In genomic region chrX:5242091-5242790, GRCh38 we compare ENCODE assay signal across 17 cellular contexts.
DNase-seq lines count a peak whose midpoint lies in the region; ATAC-seq, FAIRE-seq and TF ChIP-seq lines count a peak whose summit lies in the region.
"Had no signal": no experiment of that assay in that cellular context is flagged by ENCODE, and none has a peak within 500 bp of the region (broad histone marks: within the 10 kb centered on the region; RNA-seq: fewer than 3 reads in every experiment).

No MANE protein-coding gene starts in this region.

- 0 out of 2 replicates have a peak, but pooled peaks cover 5% of the 10 kb centered on the region for H3K9me3 ChIP-seq in HUES64 (ENCODE audit: insufficient read depth, low read depth, low read length)
- H3K9me3 ChIP-seq in H1 (ENCODE audit: insufficient read depth in 2 of 2, low read depth in 1 of 2, low read length in 1 of 2) = peaks cover 7 to 9% of the 10 kb centered on the region in 2 experiments; a peak in 3 of 4 replicates

- peaks cover 30% of the 10 kb centered on the region; the same call in 2 of the 3 replicates for H3K36me3 Mint-ChIP-seq in GM23338 (ENCODE audit: low read depth)
- no peaks in the 10 kb centered on the region for H3K36me3 Mint-ChIP-seq in progenitor cell of endocrine pancreas (ENCODE audit: insufficient read depth)
- H3K36me3 Mint-ChIP-seq: CD4-positive, CD25-positive, alpha-beta regulatory T cell had no signal

- H3K4me1 ChIP-seq in GM23338 (ENCODE audit: insufficient read depth) (peaks cover 8% of the 10 kb centered on the region), HUES64 (ENCODE audit: insufficient read depth, low read length) (peaks cover 15% of the 10 kb centered on the region; the same call in 1 of the 2 replicates), H1 (replicated peaks in 1 of 4; ENCODE audit: control insufficient read depth in 3 of 4, insufficient read depth in 4 of 4, low read length in 3 of 4) (0 out of 7 replicates have a peak, but pooled peaks cover 0 to 3% (median 0%) of the 10 kb centered on the region in 4 experiments)
- H3K4me1 ChIP-seq: BLaER1 treated with 17β-estradiol and CSF1 and Interleukin-3, amounts not matched to agents 10 nM and 100 nM had no signal

- H3K36me3 ChIP-seq in GM23338 (ENCODE audit: insufficient read depth) (no peaks in the 10 kb centered on the region), HUES64 (ENCODE audit: insufficient read depth, low read length) (no peaks in the 10 kb centered on the region), H1 (ENCODE audit: control insufficient read depth in 2 of 4, insufficient read depth in 4 of 4, low read length in 3 of 4) (no peaks in the 10 kb centered on the region)
- H3K36me3 ChIP-seq: BLaER1 treated with 17β-estradiol and CSF1 and Interleukin-3, amounts not matched to agents 10 nM and 100 nM had no signal

- H3K23ac ChIP-seq in H1 (ENCODE audit: insufficient read length) = no peak overlapping the region

- H2AK5ac ChIP-seq in H1 (ENCODE audit: low read depth, low read length) = no peak overlapping the region

- H2AFZ ChIP-seq in GM23338 = no peak overlapping the region
- no peak overlapping the region for H2AFZ ChIP-seq in H1 (ENCODE audit: low read length)

- H3K56ac ChIP-seq in H1 (replicated peaks; ENCODE audit: insufficient read length, low read depth, low read length) = no peak overlapping the region

- no peaks in the 10 kb centered on the region for H3K23me2 ChIP-seq in H1 (ENCODE audit: low read depth, low read length)

- no peaks in the 10 kb centered on the region for H3F3A ChIP-seq in GM23338 (replicated peaks; ENCODE audit: low read depth)

- TF ChIP-seq CTCF in GM23338 (conservative IDR thresholded peaks at IDR 0.05; ENCODE audit: low read depth in 2 of 2) (no peak), H1 (IDR thresholded peaks at IDR 0.05; ENCODE audit: control extremely low read depth in 1 of 3, insufficient read depth in 1 of 3, low read depth in 1 of 3, low read length in 3 of 3) (no peak), progenitor cell of endocrine pancreas (IDR thresholded peaks at IDR 0.05; ENCODE audit: unreplicated experiment) (no peak)

- peak; percentile 45 for DNase-seq in GM23338 (ENCODE audit: low spot score)
- DNase-seq in H1 (ENCODE audit: low read depth in 1 of 2, low spot score in 2 of 2) = peak; percentile 1 to 40
- peak; percentile 4 for DNase-seq in iPS-NIHi11 (ENCODE audit: low spot score)
- no peak for DNase-seq in progenitor cell of endocrine pancreas (ENCODE audit: low spot score, unreplicated experiment)
- no peak for DNase-seq in activated CD8-positive, alpha-beta memory T cell treated with anti-CD3 and anti-CD28 coated beads, Interleukin-2, amount 50 U/mL, for 4 hours
- DNase-seq in retina = no peak
- DNase-seq: ACHN; CD4-positive, CD25-positive, alpha-beta regulatory T cell; DMS53; IMR-90; KBM-7 had no signal

- peaks cover 1% of the 10 kb centered on the region for H3K27me3 Mint-ChIP-seq in GM23338 (ENCODE audit: insufficient read depth, low read depth, poor library complexity)
- peaks cover 21% of the 10 kb centered on the region for H3K27me3 Mint-ChIP-seq in progenitor cell of endocrine pancreas
- H3K27me3 Mint-ChIP-seq: CD4-positive, CD25-positive, alpha-beta regulatory T cell had no signal

- H3K4ac ChIP-seq in H1 (replicated peaks; ENCODE audit: insufficient read length, low read depth, low read length) = no peak overlapping the region

- H3K27me3 ChIP-seq in GM23338 (ENCODE audit: insufficient read depth) (no peaks in the 10 kb centered on the region), HUES64 (ENCODE audit: insufficient read depth, low read length) (no peaks in the 10 kb centered on the region), H1 (replicated peaks in 1 of 4; ENCODE audit: control insufficient read depth in 3 of 4, extremely low read depth in 1 of 4, insufficient read depth in 3 of 4, low read length in 3 of 4) (no peaks in the 10 kb centered on the region)
- H3K27me3 ChIP-seq: BLaER1 treated with 17β-estradiol and CSF1 and Interleukin-3, amounts not matched to agents 10 nM and 100 nM had no signal

- H3K4me2 ChIP-seq in GM23338 = peak overlapping the region; percentile 58
- H3K4me2 ChIP-seq in H1 (ENCODE audit: insufficient read depth in 1 of 2, low read depth in 2 of 2, low read length in 2 of 2) = peak overlapping the region; percentile 59 to 68
- H3K4me2 ChIP-seq: BLaER1 treated with 17β-estradiol and CSF1 and Interleukin-3, amounts not matched to agents 10 nM and 100 nM had no signal

- no peak overlapping the region for H4K8ac ChIP-seq in H1 (ENCODE audit: extremely low read depth, insufficient read depth, low read length)

- H2BK120ac ChIP-seq in H1 (replicated peaks; ENCODE audit: low read depth, low read length) = peak overlapping the region; percentile 78

- no peaks in the 10 kb centered on the region for H4K20me1 ChIP-seq in GM23338 (replicated peaks; ENCODE audit: insufficient read depth)
- no peaks in the 10 kb centered on the region for H4K20me1 ChIP-seq in H1 (replicated peaks in 1 of 2; ENCODE audit: control insufficient read depth in 1 of 2, insufficient read depth in 2 of 2, low read length in 2 of 2)
- H4K20me1 ChIP-seq: BLaER1 treated with 17β-estradiol and CSF1 and Interleukin-3, amounts not matched to agents 10 nM and 100 nM had no signal

- FAIRE-seq in H1 (lab: Jason Lieb, UNC) = peak; percentile 96
- FAIRE-seq: GM12878, GM18507, HTR-8/SVneo had no signal

- H4K5ac ChIP-seq in H1 (ENCODE audit: insufficient read length, low read depth, low read length) = peak overlapping the region; percentile 57

- H3K14ac ChIP-seq in H1 (ENCODE audit: insufficient read length) = no peak overlapping the region

- H3K27ac Mint-ChIP-seq in GM23338 (peak overlapping the region; percentile 97), progenitor cell of endocrine pancreas (no peak overlapping the region)
- H3K27ac Mint-ChIP-seq: CD4-positive, CD25-positive, alpha-beta regulatory T cell had no signal

- H2BK12ac ChIP-seq in H1 (ENCODE audit: low read depth, low read length) = peak overlapping the region; percentile 90; the same call in 1 of the 2 replicates

- ATAC-seq in GM23338 = peak; percentile 80
- ATAC-seq in GM21529 (IDR thresholded peaks at IDR 0.05; ENCODE audit: unreplicated experiment) = no peak
- ATAC-seq: GM12878 had no signal

- no peak for TF ChIP-seq EP300 in H1 (IDR thresholded peaks at IDR 0.05; ENCODE audit: borderline replicate concordance in 1 of 2, low read depth in 2 of 2, low read length in 2 of 2)

- H3K4me3 Mint-ChIP-seq in GM23338 (peak overlapping the region; percentile 61), progenitor cell of endocrine pancreas (ENCODE audit: low read depth) (no peak overlapping the region)
- H3K4me3 Mint-ChIP-seq: CD4-positive, CD25-positive, alpha-beta regulatory T cell had no signal

- 0 out of 2 replicates have a peak overlapping the region, but pooled peaks have one; percentile 54 for H3K9ac ChIP-seq in HUES64 (ENCODE audit: low read depth, low read length)
- H3K9ac ChIP-seq in H1 (replicated peaks in 1 of 4; ENCODE audit: extremely low read depth in 1 of 4, low read depth in 3 of 4, low read length in 3 of 4) = no peak overlapping the region
- H3K9ac ChIP-seq: BLaER1 treated with 17β-estradiol and CSF1 and Interleukin-3, amounts not matched to agents 10 nM and 100 nM had no signal

- TF ChIP-seq POLR2A in H1 (IDR thresholded peaks at IDR 0.05; ENCODE audit: control extremely low read depth in 1 of 2, low read depth in 2 of 2, low read length in 2 of 2) = no peak

- H3K9me3 Mint-ChIP-seq in GM23338 (peaks cover 18% of the 10 kb centered on the region; the same call in 2 of the 3 replicates), progenitor cell of endocrine pancreas (ENCODE audit: low read depth) (peaks cover 13% of the 10 kb centered on the region)

- TF ChIP-seq RAD21 in H1 (IDR thresholded peaks at IDR 0.05 in 1 of 2, conservative IDR thresholded peaks at IDR 0.05 in 1 of 2; ENCODE audit: low read depth in 2 of 2, low read length in 2 of 2) = no peak

- no peak overlapping the region for H2BK20ac ChIP-seq in H1 (ENCODE audit: low read length)

- peak overlapping the region; percentile 15; the same call in 1 of the 2 replicates for H3K18ac ChIP-seq in H1 (ENCODE audit: extremely low read depth, low read length)

- H3K27ac ChIP-seq in GM23338 (ENCODE audit: low read depth) (peak overlapping the region; percentile 96), HUES64 (ENCODE audit: low read depth, low read length) (peak overlapping the region; percentile 88), H1 (ENCODE audit: low read depth, low read length) (peak overlapping the region; percentile 58; the same call in 1 of the 2 replicates)
- H3K27ac ChIP-seq: BLaER1 treated with 17β-estradiol and CSF1 and Interleukin-3, amounts not matched to agents 10 nM and 100 nM had no signal

- 10% methylated on average over 6 of the region's 7 CpGs for WGBS in HUES64
- WGBS in H1 (ENCODE audit: extremely low coverage in 1 of 2, insufficient coverage in 1 of 2, insufficient read length in 1 of 2, insufficient replicate concordance in 2 of 2, low coverage in 1 of 2, low lambda C conversion rate in 2 of 2, missing lambda C conversion rate in 1 of 2), 2 experiments = 3% methylated on average over 4 of the region's 7 CpGs; no CpG with 5 or more reads in 1 of the 2 experiments

- peak overlapping the region; percentile 31; the same call in 1 of the 2 replicates for H3K4me3 ChIP-seq in GM23338
- peak overlapping the region; percentile 34 for H3K4me3 ChIP-seq in HUES64 (ENCODE audit: low read length)
- H3K4me3 ChIP-seq in H1 (ENCODE audit: extremely low read depth in 1 of 4, insufficient read depth in 2 of 4, low read depth in 3 of 4, low read length in 4 of 4) = peak overlapping the region in 1 of 4 experiments; percentile 47; a peak in 1 of 8 replicates
- H3K4me3 ChIP-seq: BLaER1 treated with 17β-estradiol and CSF1 and Interleukin-3, amounts not matched to agents 10 nM and 100 nM; GM12878 had no signal

- H2BK15ac ChIP-seq in H1 (ENCODE audit: low read length) = no peak overlapping the region

- H3K9me2 ChIP-seq in GM23338 (ENCODE audit: insufficient read depth) = no peaks in the 10 kb centered on the region

- H4K91ac ChIP-seq in H1 (replicated peaks; ENCODE audit: insufficient read length, low read length) = no peak overlapping the region

- H3K79me2 ChIP-seq in GM23338 (replicated peaks; ENCODE audit: insufficient read depth) = no peaks in the 10 kb centered on the region
- no peaks in the 10 kb centered on the region for H3K79me2 ChIP-seq in H1 (ENCODE audit: control insufficient read depth in 1 of 2, insufficient read depth in 2 of 2, low read length in 2 of 2)

- H3K4me1 Mint-ChIP-seq in GM23338 (peaks cover 15% of the 10 kb centered on the region; the same call in 2 of the 3 replicates), progenitor cell of endocrine pancreas (ENCODE audit: low read depth) (peaks cover 11% of the 10 kb centered on the region)
- H3K4me1 Mint-ChIP-seq: CD4-positive, CD25-positive, alpha-beta regulatory T cell had no signal

- peak overlapping the region; percentile 90; the same call in 1 of the 2 replicates for H2BK5ac ChIP-seq in H1 (ENCODE audit: low read depth, low read length)

- H3K79me1 ChIP-seq in H1 (ENCODE audit: low read depth, low read length) = no peaks in the 10 kb centered on the region

- CTCF ChIA-PET in H1 (lab: Charles Lee; ENCODE audit: partially characterized antibody) = no interaction called here

- POLR2A ChIA-PET in H1 (lab: Charles Lee; ENCODE audit: partially characterized antibody) = interaction anchor here (0.7 kb wide), 1 partner anchor 407 kb away, joined by 3 read pairs; no protein-coding TSS in a partner anchor

TF ChIP-seq in H1, 55 proteins besides CTCF, POLR2A, EP300 and RAD21 (continues in another document):
- TF ChIP-seq JUND (IDR thresholded peaks at IDR 0.05; ENCODE audit: low read length) = no peak

Comparison
In these comparisons a context has a peak if more than half of its experiments do, and no peak if none do; other contexts are left out.
1. DNase-seq: peak in GM23338 (single experiment), H1 (2 of 2) and iPS-NIHi11 (single experiment); none in progenitor cell of endocrine pancreas (single experiment), activated CD8-positive, alpha-beta memory T cell treated with anti-CD3 and anti-CD28 coated beads, Interleukin-2, amount 50 U/mL, for 4 hours (single experiment) and retina (single experiment).
2. Peak in every context shown above with its lines, with median percentiles within 50 percentile points of each other: H3K27ac ChIP-seq.